Comparison of ENCODE assay signal across 9 cellular contexts in the genomic region with DNA sequence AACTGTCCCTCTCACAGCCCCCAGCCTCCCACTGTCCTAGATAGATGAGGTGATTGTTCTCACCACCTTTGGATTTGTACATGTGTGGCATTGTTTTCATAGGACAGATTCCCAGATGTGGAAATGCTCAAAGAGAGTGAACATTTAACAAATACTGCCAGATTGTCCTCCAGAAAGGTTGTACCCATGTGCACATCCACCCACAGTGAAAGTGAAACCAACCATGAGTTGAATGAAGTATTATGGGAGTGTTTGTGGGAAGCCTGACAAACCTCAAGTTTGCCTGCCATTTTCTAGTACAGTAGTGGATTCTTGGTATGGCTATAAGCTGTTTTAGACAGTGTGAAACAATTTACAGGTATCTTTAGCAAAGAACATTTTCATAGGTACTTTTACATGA. TPM values are rescaled to one million over a fixed set of nuclear protein-coding genes. Genes with fewer than 3 reads are reported as not detected.
DNase-seq lines count a peak whose midpoint lies in the region; ATAC-seq and TF ChIP-seq lines count a peak whose summit lies in the region.
"Had no signal": no experiment of that assay in that cellular context is flagged by ENCODE, and none has a peak within 500 bp of the region (broad histone marks: within the 10 kb centered on the region; RNA-seq: fewer than 3 reads in every experiment).

No MANE protein-coding gene starts in this region.

- no peaks in the 10 kb centered on the region for H4K20me1 ChIP-seq in MM.1S (ENCODE audit: insufficient read depth, low read length)

- no peaks in the 10 kb centered on the region for H3K9me3 ChIP-seq in MM.1S (replicated peaks; ENCODE audit: insufficient read depth, low read length)

- peak; percentile 85 for ATAC-seq in stimulated activated naive CD8-positive, alpha-beta T cell treated with anti-CD3 and anti-CD28 coated beads, Interleukin-15, Interleukin-2, amounts not matched to agents 100 U/mL and 50 U/mL, for 24 hours

- H3K4me1 ChIP-seq in MM.1S (ENCODE audit: low read length) = peaks cover 19% of the 10 kb centered on the region

- H2AFZ ChIP-seq in MM.1S (ENCODE audit: low read length) = peak overlapping the region; percentile 58

- H3K79me2 ChIP-seq in MM.1S (ENCODE audit: low read length) = no peaks in the 10 kb centered on the region

- H3K9ac ChIP-seq in MM.1S (ENCODE audit: low read length) = no peak overlapping the region

- peak overlapping the region; percentile 41 for H3K4me2 ChIP-seq in MM.1S (ENCODE audit: low read depth, low read length)

- H3F3A ChIP-seq in MM.1S (ENCODE audit: insufficient read depth, low read length) = peaks cover 11% of the 10 kb centered on the region

- H3K36me3 ChIP-seq in MM.1S (replicated peaks; ENCODE audit: insufficient read depth, low read length) = no peaks in the 10 kb centered on the region

- peak overlapping the region; percentile 13; the same call in 1 of the 2 replicates for H3K27ac ChIP-seq in MM.1S (ENCODE audit: low read length)
- H3K27ac ChIP-seq: C4-2B had no signal

- H3K4me3 ChIP-seq in MM.1S (ENCODE audit: low read length) (no peak overlapping the region; the same call in 1 of the 2 replicates), cardiac fibroblast (replicated peaks in 1 of 2; ENCODE audit: low read depth in 2 of 2, low read length in 2 of 2) (no peak overlapping the region)

- H3K27me3 ChIP-seq in MM.1S (replicated peaks; ENCODE audit: insufficient read depth, low read length) = no peaks in the 10 kb centered on the region

- in situ Hi-C loops in G401 (cut with HindIII; ENCODE audit: low sequenced_read_pairs) = no loop called here

- DNase-seq in activated T-cell treated with anti-CD3 and anti-CD28 coated beads for 24 hours (ENCODE audit: low read depth) (peak; percentile 7), MM.1S (peak; percentile 49), cardiac fibroblast (ENCODE audit: low read depth in 2 of 2) (peak; percentile 13 to 45), NCI-H1694 treated with DMSO at 0.1 percent for 48 hours (lab: John Stamatoyannopoulos, UW) (no peak), hypothalamus (lab: John Stamatoyannopoulos, UW) (no peak), G401 (ENCODE audit: low spot score) (no peak)
- no peak for DNase-seq in activated T-cell treated with anti-CD3 and anti-CD28 coated beads, Interleukin-2, amount 50 U/mL, for 1 hour
- DNase-seq in stimulated activated naive CD8-positive, alpha-beta T cell treated with anti-CD3 and anti-CD28 coated beads, Interleukin-15, Interleukin-2, amounts not matched to agents 100 U/mL and 50 U/mL, for 24 hours = no peak

- TF ChIP-seq CTCF in MM.1S (IDR thresholded peaks at IDR 0.05; ENCODE audit: low read length) (no peak), cardiac fibroblast (IDR thresholded peaks at IDR 0.05; ENCODE audit: low read depth, low read length) (no peak)

- H3K9me2 ChIP-seq in MM.1S (replicated peaks; ENCODE audit: insufficient read depth, low read length) = no peaks in the 10 kb centered on the region

RNA-seq across cellular contexts. Expression of gene ANKRD6, which starts 42.7 kb away (rescaled TPM):
- total RNA-seq in G401 (2014; rRNA removed; shearing (Covaris generic)) = 12.1 and 22.1 TPM in 2 replicates

Comparison
In these comparisons a context has a peak if more than half of its experiments do, and no peak if none do; other contexts are left out.
1. DNase-seq: peak in activated T-cell treated with anti-CD3 and anti-CD28 coated beads for 24 hours (single experiment), MM.1S (single experiment) and cardiac fibroblast (2 of 2); none in activated T-cell treated with anti-CD3 and anti-CD28 coated beads, Interleukin-2, amount 50 U/mL, for 1 hour (single experiment), stimulated activated naive CD8-positive, alpha-beta T cell treated with anti-CD3 and anti-CD28 coated beads, Interleukin-15, Interleukin-2, amounts not matched to agents 100 U/mL and 50 U/mL, for 24 hours (single experiment), NCI-H1694 treated with DMSO at 0.1 percent for 48 hours (single experiment), hypothalamus (0 of 51) and G401 (single experiment).